26 cellular contexts compared by ENCODE assay signal in genomic region chr1:109900489-109900888, GRCh38.
"Had no signal": no experiment of that assay in that cellular context is flagged by ENCODE, and none has a peak within 500 bp of the region (broad histone marks: within the 10 kb centered on the region; RNA-seq: fewer than 3 reads in every experiment).

No MANE protein-coding gene starts in this region.

- H3K4me1 ChIP-seq: parathyroid adenoma had no signal

- H3K9ac ChIP-seq: parathyroid adenoma had no signal

- H3K36me3 ChIP-seq: left ventricle myocardium inferior, stomach, suprapubic skin, tibial nerve, WERI-Rb-1 had no signal

- H3K4me3 ChIP-seq: body of pancreas, hepatocyte, left ventricle myocardium inferior, stomach, suprapubic skin, tibial nerve had no signal

- DNase-seq: activated CD4-positive, alpha-beta T cell treated with anti-CD3 and anti-CD28 coated beads, Interleukin-2, amount 10 ng/mL, durations not matched to agents 7 days and 5 days; activated CD4-positive, CD25-positive, alpha-beta regulatory T cell treated with anti-CD3 and anti-CD28 coated beads, Interleukin-2, amount 50 U/mL, for 72 hours; activated CD8-positive, alpha-beta memory T cell treated with anti-CD3 and anti-CD28 coated beads, Interleukin-2, amount 50 U/mL, for 4 hours; activated effector memory CD4-positive, alpha-beta T cell treated with Interleukin-2 at 50 U/mL for 16 hours; activated naive CD4-positive, alpha-beta T cell treated with anti-CD3 and anti-CD28 coated beads, Interleukin-2, amount 10 ng/mL, durations not matched to agents 7 days and 5 days; activated naive CD8-positive, alpha-beta T cell treated with anti-CD3 and anti-CD28 coated beads, Interleukin-2, amount 50 U/mL, for 24 hours; activated T-cell treated with anti-CD3 and anti-CD28 coated beads, Interleukin-2, amount 50 U/mL, for 24 hours; body of pancreas; effector CD4-positive, alpha-beta T cell; foreskin keratinocyte; kidney glomerular epithelial cell; left ventricle myocardium inferior; right cardiac atrium; stimulated activated CD4-positive, alpha-beta T cell treated with anti-CD3 and anti-CD28 coated beads, Interleukin-12 subunit alpha, Interleukin-12 subunit beta, amount 100 ng/mL, for 4 hours; stomach; T-cell; WERI-Rb-1 had no signal

- H3K9me3 Mint-ChIP-seq: activated naive CD4-positive, alpha-beta T cell treated with anti-CD3 and anti-CD28 coated beads, Interleukin-2, amount 10 ng/mL, durations not matched to agents 7 days and 5 days; activated naive CD8-positive, alpha-beta T cell treated with anti-CD3 and anti-CD28 coated beads, Interleukin-2, amount 50 U/mL, for 24 hours; activated T-cell treated with anti-CD3 and anti-CD28 coated beads, Interleukin-2, amount 50 U/mL, for 24 hours; mesothelial cell of epicardium; natural killer cell treated with Interleukin-12 subunit alpha and Interleukin-12 subunit beta and Interleukin-15 and Interleukin-18, amount 100 ng/mL, for 72 hours; stimulated activated memory B cell treated with anti-CD40 and anti-IgM and Interleukin-4, amounts not matched to agents 10 μg/mL and 1 μg/mL and 100 μg/mL, for 72 hours; T-cell; T-helper 2 cell treated with Interferon-gamma antibody and Interleukin-4, amounts not matched to agents 5 μg/mL and 100 μg/mL, for 36 hours had no signal

- H3K9me3 ChIP-seq: body of pancreas, left ventricle myocardium inferior, stomach, suprapubic skin, tibial nerve had no signal

- ATAC-seq: activated naive CD8-positive, alpha-beta T cell treated with anti-CD3 and anti-CD28 coated beads, Interleukin-2, amount 50 U/mL, for 24 hours; body of pancreas; foreskin keratinocyte; natural killer cell treated with Interleukin-12 subunit alpha and Interleukin-12 subunit beta and Interleukin-15 and Interleukin-18, amount 100 ng/mL, for 72 hours; right cardiac atrium; stimulated activated memory B cell treated with anti-CD40 and anti-IgM and Interleukin-4, amounts not matched to agents 10 μg/mL and 1 μg/mL and 100 μg/mL, for 72 hours; T-cell had no signal

- H3K4me2 ChIP-seq: hepatocyte had no signal

- H2AFZ ChIP-seq: hepatocyte, parathyroid adenoma had no signal

- H3K27ac Mint-ChIP-seq: activated naive CD4-positive, alpha-beta T cell treated with anti-CD3 and anti-CD28 coated beads, Interleukin-2, amount 10 ng/mL, durations not matched to agents 7 days and 5 days; activated T-cell treated with anti-CD3 and anti-CD28 coated beads, Interleukin-2, amount 50 U/mL, for 24 hours; mesothelial cell of epicardium; natural killer cell treated with Interleukin-12 subunit alpha and Interleukin-12 subunit beta and Interleukin-15 and Interleukin-18, amount 100 ng/mL, for 72 hours; T-cell; T-helper 2 cell treated with Interferon-gamma antibody and Interleukin-4, amounts not matched to agents 5 μg/mL and 100 μg/mL, for 36 hours had no signal

- H3K4me3 Mint-ChIP-seq: activated CD4-positive, alpha-beta T cell treated with anti-CD3 and anti-CD28 coated beads, Interleukin-2, amount 10 ng/mL, durations not matched to agents 7 days and 5 days; activated naive CD4-positive, alpha-beta T cell treated with anti-CD3 and anti-CD28 coated beads, Interleukin-2, amount 10 ng/mL, durations not matched to agents 7 days and 5 days; activated naive CD8-positive, alpha-beta T cell treated with anti-CD3 and anti-CD28 coated beads, Interleukin-2, amount 50 U/mL, for 24 hours; activated T-cell treated with anti-CD3 and anti-CD28 coated beads, Interleukin-2, amount 50 U/mL, for 24 hours; mesothelial cell of epicardium; natural killer cell treated with Interleukin-12 subunit alpha and Interleukin-12 subunit beta and Interleukin-15 and Interleukin-18, amount 100 ng/mL, for 72 hours; stimulated activated memory B cell treated with anti-CD40 and anti-IgM and Interleukin-4, amounts not matched to agents 10 μg/mL and 1 μg/mL and 100 μg/mL, for 72 hours; T-cell; T-helper 2 cell treated with Interferon-gamma antibody and Interleukin-4, amounts not matched to agents 5 μg/mL and 100 μg/mL, for 36 hours had no signal

- H3K36me3 Mint-ChIP-seq: mesothelial cell of epicardium; natural killer cell treated with Interleukin-12 subunit alpha and Interleukin-12 subunit beta and Interleukin-15 and Interleukin-18, amount 100 ng/mL, for 72 hours; stimulated activated memory B cell treated with anti-CD40 and anti-IgM and Interleukin-4, amounts not matched to agents 10 μg/mL and 1 μg/mL and 100 μg/mL, for 72 hours; T-cell had no signal

- H3K27ac ChIP-seq: body of pancreas, foreskin keratinocyte, hepatocyte, left ventricle myocardium inferior, parathyroid adenoma, stomach, suprapubic skin, tibial nerve, WERI-Rb-1 had no signal

- H3K27me3 ChIP-seq: body of pancreas, foreskin keratinocyte, hepatocyte, stomach, suprapubic skin, tibial nerve had no signal

- H3K79me2 ChIP-seq: hepatocyte, parathyroid adenoma had no signal

- H3K27me3 Mint-ChIP-seq: activated CD4-positive, alpha-beta T cell treated with anti-CD3 and anti-CD28 coated beads, Interleukin-2, amount 10 ng/mL, durations not matched to agents 7 days and 5 days; activated T-cell treated with anti-CD3 and anti-CD28 coated beads, Interleukin-2, amount 50 U/mL, for 24 hours; stimulated activated memory B cell treated with anti-CD40 and anti-IgM and Interleukin-4, amounts not matched to agents 10 μg/mL and 1 μg/mL and 100 μg/mL, for 72 hours; T-cell had no signal

- FAIRE-seq: urothelium cell line had no signal
